ENCODE assay signal across 10 cellular contexts in the genomic region with DNA sequence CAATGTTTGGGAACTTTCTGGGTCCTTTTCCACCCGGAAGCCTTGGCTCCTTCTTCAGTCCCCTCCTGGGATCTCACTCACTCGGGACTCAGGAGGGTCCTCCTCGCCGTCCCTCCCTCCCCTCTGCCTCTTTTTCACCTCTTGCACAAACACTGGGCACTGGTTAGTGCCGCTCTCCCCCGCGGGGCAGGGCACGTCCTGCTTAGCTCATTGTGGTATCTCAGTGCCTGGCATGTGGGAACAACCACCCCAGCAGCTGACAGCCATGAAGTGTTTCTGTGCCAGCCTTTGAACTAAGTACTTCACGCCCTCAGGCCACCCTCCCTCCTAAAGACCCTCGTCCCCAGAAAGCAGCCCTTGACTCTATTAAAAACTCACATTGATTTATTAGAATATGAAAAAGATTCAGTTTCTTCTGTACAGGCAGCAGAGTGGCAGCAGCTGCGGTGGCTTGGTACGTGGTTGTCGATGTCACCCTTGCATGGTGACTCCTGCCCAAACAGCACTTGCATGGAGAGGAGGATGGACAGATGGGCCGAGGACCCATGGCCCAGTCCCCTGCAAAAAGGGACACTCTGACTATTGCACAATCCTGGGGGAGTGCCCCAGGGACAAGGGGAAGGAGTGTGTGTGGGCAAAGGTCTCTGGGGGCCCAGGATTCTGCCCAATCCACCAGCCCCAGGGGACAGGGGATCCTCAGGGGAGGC. TPM values are rescaled to one million over a fixed set of nuclear protein-coding genes. Genes with fewer than 3 reads are reported as not detected.
DNase-seq lines count a peak whose midpoint lies in the region; ATAC-seq and TF ChIP-seq lines count a peak whose summit lies in the region.
"Had no signal": no experiment of that assay in that cellular context is flagged by ENCODE, and none has a peak within 500 bp of the region (broad histone marks: within the 10 kb centered on the region; RNA-seq: fewer than 3 reads in every experiment).

No MANE protein-coding gene starts in this region.

- no peaks in the 10 kb centered on the region for H3K27me3 Mint-ChIP-seq in activated CD4-positive, alpha-beta T cell treated with anti-CD3 and anti-CD28 coated beads, Interleukin-2, amount 10 ng/mL, durations not matched to agents 24 days and 14 days
- H3K27me3 Mint-ChIP-seq in memory B cell, result no peaks in the 10 kb centered on the region

- peak overlapping the region; percentile 90 to 96 for H3K27ac ChIP-seq in breast epithelium
- peak overlapping the region; percentile 39 to 87 (median 80) for H3K27ac ChIP-seq in tibial nerve

- H3K27ac Mint-ChIP-seq in activated CD4-positive, alpha-beta T cell treated with anti-CD3 and anti-CD28 coated beads, Interleukin-2, amount 10 ng/mL, durations not matched to agents 24 days and 14 days, result peak overlapping the region; percentile 87
- H3K27ac Mint-ChIP-seq in memory B cell, result peak overlapping the region; percentile 92

- intact Hi-C loops in activated CD4-positive, alpha-beta T cell treated with anti-CD3 and anti-CD28 coated beads, Interleukin-2, amount 10 ng/mL, durations not matched to agents 24 days and 14 days (cut with micrococcal nuclease), result no loop called here
- intact Hi-C loops in breast epithelium (cut with DNase I; ENCODE audit: low total_unique reads), result loop anchor here (5.0 kb wide), 1 partner anchor 51 kb away; no protein-coding TSS in a partner anchor

- no peak overlapping the region for H3K4me3 Mint-ChIP-seq in activated CD4-positive, alpha-beta T cell treated with anti-CD3 and anti-CD28 coated beads, Interleukin-2, amount 10 ng/mL, durations not matched to agents 24 days and 14 days
- H3K4me3 Mint-ChIP-seq in memory B cell, result no peak overlapping the region

- H3K4me3 ChIP-seq in breast epithelium (no peak overlapping the region), tibial nerve (no peak overlapping the region)

- DNase-seq in activated CD4-positive, alpha-beta T cell treated with anti-CD3 and anti-CD28 coated beads, Interleukin-2, amount 10 ng/mL, durations not matched to agents 24 days and 14 days, result no peak
- DNase-seq in activated CD4-positive, alpha-beta T cell treated with anti-CD3 and anti-CD28 coated beads for 4 hours, result no peak
- DNase-seq in breast epithelium (ENCODE audit: low spot score in 2 of 2), result peak in 1 of 2 donors; percentile 83
- DNase-seq in memory B cell (ENCODE audit: low spot score in 2 of 2), result no peak
- no peak for DNase-seq in tibial nerve (ENCODE audit: low spot score in 2 of 2)
- no peak for DNase-seq in A172 (ENCODE audit: low spot score)
- no peak for DNase-seq in NCI-H1436 treated with DMSO at 0.1 percent for 48 hours (lab: John Stamatoyannopoulos, UW)
- DNase-seq: AML-193, SW 1271 had no signal

- H3K4me1 ChIP-seq in breast epithelium (peaks cover 16 to 24% of the 10 kb centered on the region in 2 donors), tibial nerve (peaks cover 0 to 29% (median 20%) of the 10 kb centered on the region in 4 donors)

- TF ChIP-seq CTCF in breast epithelium (IDR thresholded peaks at IDR 0.05) (no peak), tibial nerve (IDR thresholded peaks at IDR 0.05) (no peak)

- TF ChIP-seq EP300 in tibial nerve (IDR thresholded peaks at IDR 0.05), result no peak

- H3K9me3 ChIP-seq in breast epithelium (no peaks in the 10 kb centered on the region), tibial nerve (no peaks in the 10 kb centered on the region)

- H3K36me3 Mint-ChIP-seq in activated CD4-positive, alpha-beta T cell treated with anti-CD3 and anti-CD28 coated beads, Interleukin-2, amount 10 ng/mL, durations not matched to agents 24 days and 14 days (ENCODE audit: low read depth), result peaks cover 5% of the 10 kb centered on the region
- H3K36me3 Mint-ChIP-seq in memory B cell, result no peaks in the 10 kb centered on the region

- no peaks in the 10 kb centered on the region for H3K27me3 ChIP-seq in breast epithelium
- no peaks in the 10 kb centered on the region for H3K27me3 ChIP-seq in tibial nerve

- H3K9me3 Mint-ChIP-seq in activated CD4-positive, alpha-beta T cell treated with anti-CD3 and anti-CD28 coated beads, Interleukin-2, amount 10 ng/mL, durations not matched to agents 24 days and 14 days, result no peaks in the 10 kb centered on the region
- no peaks in the 10 kb centered on the region for H3K9me3 Mint-ChIP-seq in memory B cell

- 54 to 57% methylated on average over 14 of the region's 14 CpGs for WGBS in tibial nerve, 2 donors

- ATAC-seq in memory B cell (ENCODE audit: low read depth) (no peak), GM18517 (IDR thresholded peaks at IDR 0.05; ENCODE audit: unreplicated experiment) (no peak)

- peaks cover 14% of the 10 kb centered on the region for H3K4me1 Mint-ChIP-seq in activated CD4-positive, alpha-beta T cell treated with anti-CD3 and anti-CD28 coated beads, Interleukin-2, amount 10 ng/mL, durations not matched to agents 24 days and 14 days
- H3K4me1 Mint-ChIP-seq in memory B cell, result peaks cover 15% of the 10 kb centered on the region

- no peaks in the 10 kb centered on the region for H3K36me3 ChIP-seq in breast epithelium
- H3K36me3 ChIP-seq in tibial nerve, result peaks cover 0 to 12% (median 0%) of the 10 kb centered on the region in 3 donors

- no peak for TF ChIP-seq POLR2A in breast epithelium (IDR thresholded peaks at IDR 0.05)
- TF ChIP-seq POLR2A in tibial nerve (IDR thresholded peaks at IDR 0.05), result no peak

RNA-seq across cellular contexts. Expression of a gene that starts 56.3 kb away (rescaled TPM):
- total RNA-seq in activated CD4-positive, alpha-beta T cell treated with anti-CD3 and anti-CD28 coated beads, Interleukin-2, amount 10 ng/mL, durations not matched to agents 24 days and 14 days, result 25.5 and 27.1 TPM in 2 replicates
- total RNA-seq in breast epithelium (10 to 100 TPM in 2 of 3 donors, 1 to 10 TPM in 1; 6.1 to 14.2 (median 13.8) TPM), tibial nerve (10 to 100 TPM in 1 of 4 donors, 1 to 10 TPM in 3; 5.9 to 21.9 (median 7.8) TPM)
- total RNA-seq in A172 (2014; rRNA removed; shearing (Covaris generic)), result 2.3 and 5.2 TPM in 2 replicates
